Comparison of ENCODE assay signal across 8 cellular contexts in the genomic region with DNA sequence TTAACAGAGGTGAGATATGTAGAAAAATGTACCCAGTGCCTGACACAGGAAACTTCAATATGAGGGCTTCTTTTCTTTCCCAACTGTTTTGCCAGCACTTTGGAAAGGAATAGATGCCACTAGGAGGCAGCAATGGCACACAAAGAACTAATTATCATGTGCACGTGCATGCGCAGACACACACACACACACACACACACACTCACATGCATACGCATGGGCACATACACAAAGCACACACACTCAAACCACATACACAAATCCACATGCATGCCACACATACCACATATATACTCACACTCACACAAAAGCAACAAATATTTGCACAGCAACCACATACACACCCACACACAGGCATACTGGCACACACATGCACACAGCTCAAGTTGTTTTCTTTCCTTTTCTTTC. TPM values are rescaled to one million over a fixed set of nuclear protein-coding genes. Genes with fewer than 3 reads are reported as not detected.
DNase-seq lines count a peak whose midpoint lies in the region; ATAC-seq and TF ChIP-seq lines count a peak whose summit lies in the region.
"Had no signal": no experiment of that assay in that cellular context is flagged by ENCODE, and none has a peak within 500 bp of the region (broad histone marks: within the 10 kb centered on the region; RNA-seq: fewer than 3 reads in every experiment).

No MANE protein-coding gene starts in this region.

- H3K27me3 ChIP-seq in mesenchymal stem cell (ENCODE audit: control insufficient read depth in 1 of 2, insufficient read depth in 1 of 2, low read length in 2 of 2) (no peaks in the 10 kb centered on the region), thyroid gland (no peaks in the 10 kb centered on the region)

- no peaks in the 10 kb centered on the region for H3K9me3 ChIP-seq in mesenchymal stem cell (ENCODE audit: control insufficient read depth, low read length)
- no peaks in the 10 kb centered on the region for H3K9me3 ChIP-seq in thyroid gland

- H3K18ac ChIP-seq in mesenchymal stem cell (ENCODE audit: low read depth in 1 of 2, low read length in 2 of 2), result no peak overlapping the region

- H3K4me3 Mint-ChIP-seq in T-cell, result peak overlapping the region in 1 of 3 donors; percentile 28
- H3K4me3 Mint-ChIP-seq: central memory CD8-positive, alpha-beta T cell had no signal

- CTCF ChIA-PET in T-cell (lab: Charles Lee), result interaction anchor here (0.6 to 3.2 kb wide), 8 partner anchors 9 to 881 kb away, joined by 3 to 10 read pairs (median 3); partner anchors contain the start of gene CEP112 (in 1 of the 2)

- peaks cover 0 to 5% (median 0%) of the 10 kb centered on the region in 3 donors for H3K9me3 Mint-ChIP-seq in T-cell
- H3K9me3 Mint-ChIP-seq: central memory CD8-positive, alpha-beta T cell had no signal

- DNase-seq in GF-D8 (lab: John Stamatoyannopoulos, UW) (peak; percentile 24), NCI-H1092 (lab: John Stamatoyannopoulos, UW) (peak; percentile 20), T-cell (peak in 28 of 34 experiments; percentile 3 to 48 (median 22)), dedifferentiated amniotic fluid mesenchymal stem cell (ENCODE audit: extremely low spot score) (peak; percentile 71), mesenchymal stem cell (peak; percentile 81), thyroid gland (peak; percentile 29 to 34)

- no peaks in the 10 kb centered on the region for H3K79me1 ChIP-seq in mesenchymal stem cell (replicated peaks; ENCODE audit: low read length, poor library complexity, severe bottlenecking)

- H3K27ac ChIP-seq in mesenchymal stem cell (ENCODE audit: low read length, poor library complexity, severe bottlenecking) (no peak overlapping the region), thyroid gland (no peak overlapping the region)

- ATAC-seq in T-cell (replicated peaks in 1 of 4) (peak in 3 of 4 experiments; percentile 34 to 52 (median 44)), GM21786 (IDR thresholded peaks at IDR 0.05; ENCODE audit: unreplicated experiment) (no peak)

- POLR2A ChIA-PET in T-cell (lab: Charles Lee), result interaction anchor here in 1 of 2 donors (0.7 kb wide), 1 partner anchor 429 kb away, joined by 3 read pairs; no protein-coding TSS in a partner anchor

- TF ChIP-seq POLR2A in thyroid gland (IDR thresholded peaks at IDR 0.05), result no peak

- H4K8ac ChIP-seq in mesenchymal stem cell (ENCODE audit: low read length), result no peak overlapping the region

- H3K27ac Mint-ChIP-seq in T-cell, result peak overlapping the region in 1 of 2 donors; percentile 52

- no peak overlapping the region for H2BK15ac ChIP-seq in mesenchymal stem cell (ENCODE audit: low read depth, poor library complexity, severe bottlenecking)

- TF ChIP-seq CTCF in thyroid gland (IDR thresholded peaks at IDR 0.05), result peak in 4 of 6 experiments; percentile 25 to 70 (median 47)

- H2AFZ ChIP-seq in mesenchymal stem cell (ENCODE audit: low read depth, low read length), result no peak overlapping the region

- H2BK120ac ChIP-seq in mesenchymal stem cell (ENCODE audit: low read depth, low read length), result no peak overlapping the region

- no peak overlapping the region for H2AK5ac ChIP-seq in mesenchymal stem cell (ENCODE audit: low read length, severe bottlenecking)

- H3K4me1 ChIP-seq in mesenchymal stem cell (ENCODE audit: control insufficient read depth, insufficient read depth, low read depth, low read length) (peaks cover 2% of the 10 kb centered on the region), thyroid gland (no peaks in the 10 kb centered on the region)

- intact Hi-C loops in thyroid gland (cut with DNase I), result no loop called here

- no peak overlapping the region for H4K91ac ChIP-seq in mesenchymal stem cell (ENCODE audit: low read length)

- H3K4me3 ChIP-seq in mesenchymal stem cell (ENCODE audit: insufficient read depth in 1 of 2, low read depth in 1 of 2, low read length in 2 of 2) (no peak overlapping the region), thyroid gland (replicated peaks in 1 of 3) (no peak overlapping the region)

- peak overlapping the region in 1 of 2 experiments; percentile 86 for H3K14ac ChIP-seq in mesenchymal stem cell (ENCODE audit: low read length in 2 of 2)

- H3K36me3 ChIP-seq in mesenchymal stem cell (ENCODE audit: control insufficient read depth in 1 of 2, insufficient read depth in 2 of 2, low read depth in 1 of 2, low read length in 2 of 2) (no peaks in the 10 kb centered on the region), thyroid gland (no peaks in the 10 kb centered on the region)

- H3K4me1 Mint-ChIP-seq in T-cell, result peaks cover 19 to 22% (median 19%) of the 10 kb centered on the region in 3 donors

- peak overlapping the region; percentile 19 for H3K9ac ChIP-seq in mesenchymal stem cell (ENCODE audit: low read length)

- no peak overlapping the region for H2BK12ac ChIP-seq in mesenchymal stem cell (ENCODE audit: low read length in 2 of 2)

- 22% methylated on average over 3 of the region's 3 CpGs for WGBS in mesenchymal stem cell
- 10% methylated on average over 3 of the region's 3 CpGs for WGBS in thyroid gland, 2 donors

- H2BK5ac ChIP-seq in mesenchymal stem cell (ENCODE audit: low read depth, low read length, poor library complexity, severe bottlenecking), result no peak overlapping the region

- H3K36me3 Mint-ChIP-seq in T-cell, result no peaks in the 10 kb centered on the region

- no peak overlapping the region for H3K4ac ChIP-seq in mesenchymal stem cell (ENCODE audit: low read depth in 1 of 2, low read length in 2 of 2)

- no peaks in the 10 kb centered on the region for H3K27me3 Mint-ChIP-seq in T-cell
- H3K27me3 Mint-ChIP-seq: central memory CD8-positive, alpha-beta T cell had no signal

- H3K4me2 ChIP-seq in mesenchymal stem cell (ENCODE audit: low read length, poor library complexity, severe bottlenecking), result no peak overlapping the region

- no peak overlapping the region for H3K23ac ChIP-seq in mesenchymal stem cell (ENCODE audit: low read length in 2 of 2)

RNA-seq across cellular contexts. Expression of gene CEP112, which starts 8.8 kb away (rescaled TPM):
- total RNA-seq in T-cell (1 to 10 TPM; 2.4 to 4.9 (median 4.5) TPM), thyroid gland (10 to 100 TPM; 14.6 to 21.2 (median 20.2) TPM)
- 8.1 TPM for polyA plus RNA-seq in mesenchymal stem cell (2013, experiment 1 of 2)
- 8.7 TPM for polyA plus RNA-seq in mesenchymal stem cell (2013, experiment 2 of 2)

RNA-seq across cellular contexts. Expression of gene APOH, which starts 28.5 kb away (rescaled TPM):
- 1 to 10 TPM in 3 of 5 donors, not detected in 2; 1.3 to 2.5 (median 2.0) TPM for total RNA-seq in T-cell
- polyA plus RNA-seq in mesenchymal stem cell (2013, experiment 1 of 2), result 0.07 TPM
- polyA plus RNA-seq in mesenchymal stem cell (2013, experiment 2 of 2), result not detected
- total RNA-seq in thyroid gland, result not detected

Comparison
In these comparisons a context has a peak if more than half of its experiments do, and no peak if none do; other contexts are left out.
1. DNase-seq: peak in every context shown above with its lines; median percentile 81 in mesenchymal stem cell; 71 in dedifferentiated amniotic fluid mesenchymal stem cell; 32 in thyroid gland; 24 in GF-D8; 22 in T-cell; 20 in NCI-H1092.